Comparison of ENCODE assay signal across 1 cellular context in genomic region chr20:50670126-50670862, GRCh38.
TF ChIP-seq lines count a peak whose summit lies in the region.

No MANE protein-coding gene starts in this region.

TF ChIP-seq in HCT116, 20 proteins besides CTCF, POLR2A, EP300 and RAD21 (continued from another document):
- TF ChIP-seq REST (IDR thresholded peaks at IDR 0.05; ENCODE audit: low read depth) (no peak), EZH2 (IDR thresholded peaks at IDR 0.05) (no peak), ELF1 (IDR thresholded peaks at IDR 0.05; ENCODE audit: borderline replicate concordance, low read depth) (no peak), EZH2phosphoT487 (IDR thresholded peaks at IDR 0.05; ENCODE audit: borderline replicate concordance) (no peak), FOSL1 (IDR thresholded peaks at IDR 0.05; ENCODE audit: low read depth) (no peak), ATF3 (IDR thresholded peaks at IDR 0.05) (no peak), POLR2AphosphoS5 (IDR thresholded peaks at IDR 0.05; ENCODE audit: low read depth, low read length) (no peak), EGR1 (IDR thresholded peaks at IDR 0.05; ENCODE audit: low read depth) (no peak), ZBTB33 (IDR thresholded peaks at IDR 0.05; ENCODE audit: extremely low read depth, insufficient replicate concordance, low read length) (no peak), ZNF274 (IDR thresholded peaks at IDR 0.05; ENCODE audit: low read depth, low read length) (no peak), ZFX (IDR thresholded peaks at IDR 0.05) (no peak), CEBPB (IDR thresholded peaks at IDR 0.05; ENCODE audit: low read depth) (no peak), MAX (IDR thresholded peaks at IDR 0.05) (no peak), TCF7L2 (IDR thresholded peaks at IDR 0.05; ENCODE audit: borderline replicate concordance, extremely low read depth, insufficient read depth, insufficient read length) (no peak)
